ENCODE assay signal across 8 cellular contexts in genomic region chr19:41308450-41309224, GRCh38. TPM values are rescaled to one million over a fixed set of nuclear protein-coding genes. Genes with fewer than 3 reads are reported as not detected.
DNase-seq lines count a peak whose midpoint lies in the region; ATAC-seq, FAIRE-seq and TF ChIP-seq lines count a peak whose summit lies in the region.

No MANE protein-coding gene starts in this region.

- intact Hi-C loops in head of caudate nucleus (cut with DNase I) (loop anchor here (2.0 kb wide), 1 partner anchor 44 kb away; the partner anchor contains the start of gene HNRNPUL1), thyroid gland (cut with DNase I) (loop anchor here (5.0 kb wide), 2 partner anchors 41 to 106 kb away; no protein-coding TSS in a partner anchor)

- ATAC-seq in GM18867 (IDR thresholded peaks at IDR 0.05; ENCODE audit: unreplicated experiment) (peak; percentile 35), SK-N-SH treated with all-trans-retinoic acid at 6 μM for 48 hours (peak; percentile 69)
- ATAC-seq in activated naive CD4-positive, alpha-beta T cell treated with anti-CD3 and anti-CD28 coated beads, Interleukin-2, amount 50 U/mL, for 72 hours, result peak; percentile 59 to 60

- H3K27me3 ChIP-seq in parathyroid adenoma (ENCODE audit: control insufficient read depth, insufficient read depth, low read length), result no peaks in the 10 kb centered on the region
- H3K27me3 ChIP-seq in thyroid gland, result no peaks in the 10 kb centered on the region

- TF ChIP-seq CTCF in NB4 (IDR thresholded peaks at IDR 0.05; ENCODE audit: low read depth, low read length) (peak; percentile 79), parathyroid adenoma (IDR thresholded peaks at IDR 0.05) (peak; percentile 99), thyroid gland (IDR thresholded peaks at IDR 0.05) (peak; percentile 77 to 97 (median 94))

- peak; percentile 6 for FAIRE-seq in A204.1 (lab: Jason Lieb, UNC)

- no peak overlapping the region for H3K9ac ChIP-seq in parathyroid adenoma

- peaks cover 8% of the 10 kb centered on the region for H3K4me1 ChIP-seq in parathyroid adenoma
- peaks cover 23 to 32% of the 10 kb centered on the region in 2 donors for H3K4me1 ChIP-seq in thyroid gland

- H3K4me3 ChIP-seq in NB4 (ENCODE audit: low read depth, low read length), result no peak overlapping the region
- H3K4me3 ChIP-seq in parathyroid adenoma (ENCODE audit: low read depth, low read length), result peak overlapping the region; percentile 92
- peak overlapping the region in 1 of 3 donors; percentile 51 for H3K4me3 ChIP-seq in thyroid gland (replicated peaks in 1 of 3)

- H3K36me3 Mint-ChIP-seq in activated naive CD4-positive, alpha-beta T cell treated with anti-CD3 and anti-CD28 coated beads, Interleukin-2, amount 50 U/mL, for 72 hours, result peaks cover 41 to 52% of the 10 kb centered on the region in 2 donors

- H3K36me3 ChIP-seq in parathyroid adenoma (ENCODE audit: control insufficient read depth, insufficient read depth, low read length) (no peaks in the 10 kb centered on the region), thyroid gland (peaks cover 33 to 42% of the 10 kb centered on the region in 2 donors)

- no peaks in the 10 kb centered on the region for H3K9me3 Mint-ChIP-seq in activated naive CD4-positive, alpha-beta T cell treated with anti-CD3 and anti-CD28 coated beads, Interleukin-2, amount 50 U/mL, for 72 hours

- H3K27ac Mint-ChIP-seq in activated naive CD4-positive, alpha-beta T cell treated with anti-CD3 and anti-CD28 coated beads, Interleukin-2, amount 50 U/mL, for 72 hours, result peak overlapping the region; percentile 97 to 99

- H3K9me3 ChIP-seq in parathyroid adenoma (ENCODE audit: control insufficient read depth, low read length), result no peaks in the 10 kb centered on the region
- no peaks in the 10 kb centered on the region for H3K9me3 ChIP-seq in thyroid gland

- H3K79me2 ChIP-seq in parathyroid adenoma, result peaks cover 20% of the 10 kb centered on the region

- peak overlapping the region; percentile 92 for H3K27ac ChIP-seq in parathyroid adenoma
- peak overlapping the region; percentile 91 to 95 (median 94) for H3K27ac ChIP-seq in thyroid gland

- 20 to 23% methylated on average over 11 of the region's 11 CpGs for WGBS in thyroid gland, 2 donors

- TF ChIP-seq POLR2A in NB4 (IDR thresholded peaks at IDR 0.05; ENCODE audit: extremely low read depth, insufficient read length) (no peak), thyroid gland (IDR thresholded peaks at IDR 0.05) (no peak)

- DNase-seq in NB4 (ENCODE audit: low read depth), result peak; percentile 78
- peak; percentile 88 to 97 for DNase-seq in activated naive CD4-positive, alpha-beta T cell treated with anti-CD3 and anti-CD28 coated beads, Interleukin-2, amount 50 U/mL, for 72 hours (ENCODE audit: low spot score in 2 of 2)
- DNase-seq in head of caudate nucleus, result peak; percentile 53 to 97 (median 92)
- peak; percentile 92 to 94 for DNase-seq in thyroid gland

- peak overlapping the region; percentile 8 for H2AFZ ChIP-seq in parathyroid adenoma

- peak overlapping the region; percentile 96 for H3K4me2 ChIP-seq in parathyroid adenoma (ENCODE audit: low read length)

TF ChIP-seq in SK-N-SH treated with all-trans-retinoic acid at 6 μM for 48 hours, 23 proteins besides CTCF, POLR2A, EP300 and RAD21:
- TF ChIP-seq ARNTL (CRISPR knock-in tag; IDR thresholded peaks at IDR 0.05; ENCODE audit: borderline replicate concordance, low read depth) (no peak), ZFP3 (CRISPR knock-in tag; IDR thresholded peaks at IDR 0.05) (no peak), ZNF565 (CRISPR knock-in tag; conservative IDR thresholded peaks at IDR 0.05; ENCODE audit: low read depth) (no peak), TOX (CRISPR knock-in tag; IDR thresholded peaks at IDR 0.05; ENCODE audit: borderline replicate concordance) (no peak)

RNA-seq across cellular contexts. Expression of gene CCDC97, which starts 1.3 kb away (rescaled TPM):
- 10 to 100 TPM; 24.7 to 43.1 TPM for total RNA-seq in activated naive CD4-positive, alpha-beta T cell treated with anti-CD3 and anti-CD28 coated beads, Interleukin-2, amount 50 U/mL, for 72 hours
- 10 to 100 TPM; 10.6 to 22.0 (median 19.3) TPM for total RNA-seq in thyroid gland

RNA-seq across cellular contexts. Expression of gene HNRNPUL1, which starts 44.5 kb away (rescaled TPM):
- total RNA-seq in activated naive CD4-positive, alpha-beta T cell treated with anti-CD3 and anti-CD28 coated beads, Interleukin-2, amount 50 U/mL, for 72 hours, result 100 to 1,000 TPM; 286 to 496 TPM
- total RNA-seq in thyroid gland, result 100 to 1,000 TPM; 129 to 180 (median 150) TPM

RNA-seq across cellular contexts. Expression of gene TGFB1, which starts 45.1 kb away (rescaled TPM):
- 100 to 1,000 TPM in 1 of 2 donors, 10 to 100 TPM in 1; 73.4 to 126 TPM for total RNA-seq in activated naive CD4-positive, alpha-beta T cell treated with anti-CD3 and anti-CD28 coated beads, Interleukin-2, amount 50 U/mL, for 72 hours
- total RNA-seq in thyroid gland, result 10 to 100 TPM in 3 of 4 donors, 1 to 10 TPM in 1; 9.6 to 13.7 (median 11.0) TPM

RNA-seq across cellular contexts. Expression of gene B9D2, which starts 55.3 kb away (rescaled TPM):
- 1 to 10 TPM; 4.7 to 7.8 TPM for total RNA-seq in activated naive CD4-positive, alpha-beta T cell treated with anti-CD3 and anti-CD28 coated beads, Interleukin-2, amount 50 U/mL, for 72 hours
- 10 to 100 TPM in 2 of 4 donors, 1 to 10 TPM in 2; 5.9 to 12.5 (median 9.9) TPM for total RNA-seq in thyroid gland

Comparison
In these comparisons a context has a peak if more than half of its experiments do, and no peak if none do; other contexts are left out.
1. RNA of gene TGFB1, which starts 45.1 kb away (total RNA-seq): 73.4 to 126 TPM in activated naive CD4-positive, alpha-beta T cell treated with anti-CD3 and anti-CD28 coated beads, Interleukin-2, amount 50 U/mL, for 72 hours; 9.6 to 13.7 TPM in thyroid gland; every median in the first group is over 4 times any median in the second.
2. Peak in every context shown above with its lines, with median percentiles within 50 percentile points of each other: ATAC-seq, DNase-seq and CTCF ChIP-seq.